Comparison of ENCODE assay signal across 1 cellular context in the genomic region with DNA sequence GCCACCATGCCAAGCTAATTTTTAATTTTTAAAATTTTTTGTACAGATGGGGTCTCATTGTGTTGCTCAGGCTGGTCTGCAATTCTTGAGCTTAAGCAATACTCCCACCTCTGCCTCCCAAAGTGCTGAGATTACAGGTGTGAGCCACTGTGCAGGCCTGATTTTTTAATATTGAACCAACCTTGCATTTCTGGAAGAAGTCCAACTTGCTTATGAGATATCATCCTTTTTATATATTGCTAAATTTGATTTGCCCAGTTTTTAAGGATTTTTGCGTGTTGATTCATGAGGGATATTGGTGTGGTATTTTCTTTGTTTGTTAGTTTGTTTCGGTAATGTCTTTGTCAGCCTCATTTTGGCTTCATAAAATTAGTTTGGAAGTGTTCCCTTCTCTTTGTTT.
TF ChIP-seq lines count a peak whose summit lies in the region.

No MANE protein-coding gene starts in this region.

TF ChIP-seq in GM12878, 131 proteins besides CTCF, POLR2A, EP300 and RAD21 (continued from another document):
- TF ChIP-seq, protein P1, sequence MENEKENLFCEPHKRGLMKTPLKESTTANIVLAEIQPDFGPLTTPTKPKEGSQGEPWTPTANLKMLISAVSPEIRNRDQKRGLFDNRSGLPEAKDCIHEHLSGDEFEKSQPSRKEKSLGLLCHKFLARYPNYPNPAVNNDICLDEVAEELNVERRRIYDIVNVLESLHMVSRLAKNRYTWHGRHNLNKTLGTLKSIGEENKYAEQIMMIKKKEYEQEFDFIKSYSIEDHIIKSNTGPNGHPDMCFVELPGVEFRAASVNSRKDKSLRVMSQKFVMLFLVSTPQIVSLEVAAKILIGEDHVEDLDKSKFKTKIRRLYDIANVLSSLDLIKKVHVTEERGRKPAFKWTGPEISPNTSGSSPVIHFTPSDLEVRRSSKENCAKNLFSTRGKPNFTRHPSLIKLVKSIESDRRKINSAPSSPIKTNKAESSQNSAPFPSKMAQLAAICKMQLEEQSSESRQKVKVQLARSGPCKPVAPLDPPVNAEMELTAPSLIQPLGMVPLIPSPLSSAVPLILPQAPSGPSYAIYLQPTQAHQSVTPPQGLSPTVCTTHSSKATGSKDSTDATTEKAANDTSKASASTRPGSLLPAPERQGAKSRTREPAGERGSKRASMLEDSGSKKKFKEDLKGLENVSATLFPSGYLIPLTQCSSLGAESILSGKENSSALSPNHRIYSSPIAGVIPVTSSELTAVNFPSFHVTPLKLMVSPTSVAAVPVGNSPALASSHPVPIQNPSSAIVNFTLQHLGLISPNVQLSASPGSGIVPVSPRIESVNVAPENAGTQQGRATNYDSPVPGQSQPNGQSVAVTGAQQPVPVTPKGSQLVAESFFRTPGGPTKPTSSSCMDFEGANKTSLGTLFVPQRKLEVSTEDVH (IDR thresholded peaks at IDR 0.05; ENCODE audit: low read depth, partially characterized antibody), result no peak
- TF ChIP-seq NBN (IDR thresholded peaks at IDR 0.05), result no peak
- no peak for TF ChIP-seq EGR1 (IDR thresholded peaks at IDR 0.05; ENCODE audit: borderline replicate concordance in 1 of 2, low read depth in 2 of 2, low read length in 2 of 2)
- no peak for TF ChIP-seq ZZZ3 (IDR thresholded peaks at IDR 0.05; ENCODE audit: control insufficient read depth, insufficient read length, low read depth)
- TF ChIP-seq, protein P2, sequence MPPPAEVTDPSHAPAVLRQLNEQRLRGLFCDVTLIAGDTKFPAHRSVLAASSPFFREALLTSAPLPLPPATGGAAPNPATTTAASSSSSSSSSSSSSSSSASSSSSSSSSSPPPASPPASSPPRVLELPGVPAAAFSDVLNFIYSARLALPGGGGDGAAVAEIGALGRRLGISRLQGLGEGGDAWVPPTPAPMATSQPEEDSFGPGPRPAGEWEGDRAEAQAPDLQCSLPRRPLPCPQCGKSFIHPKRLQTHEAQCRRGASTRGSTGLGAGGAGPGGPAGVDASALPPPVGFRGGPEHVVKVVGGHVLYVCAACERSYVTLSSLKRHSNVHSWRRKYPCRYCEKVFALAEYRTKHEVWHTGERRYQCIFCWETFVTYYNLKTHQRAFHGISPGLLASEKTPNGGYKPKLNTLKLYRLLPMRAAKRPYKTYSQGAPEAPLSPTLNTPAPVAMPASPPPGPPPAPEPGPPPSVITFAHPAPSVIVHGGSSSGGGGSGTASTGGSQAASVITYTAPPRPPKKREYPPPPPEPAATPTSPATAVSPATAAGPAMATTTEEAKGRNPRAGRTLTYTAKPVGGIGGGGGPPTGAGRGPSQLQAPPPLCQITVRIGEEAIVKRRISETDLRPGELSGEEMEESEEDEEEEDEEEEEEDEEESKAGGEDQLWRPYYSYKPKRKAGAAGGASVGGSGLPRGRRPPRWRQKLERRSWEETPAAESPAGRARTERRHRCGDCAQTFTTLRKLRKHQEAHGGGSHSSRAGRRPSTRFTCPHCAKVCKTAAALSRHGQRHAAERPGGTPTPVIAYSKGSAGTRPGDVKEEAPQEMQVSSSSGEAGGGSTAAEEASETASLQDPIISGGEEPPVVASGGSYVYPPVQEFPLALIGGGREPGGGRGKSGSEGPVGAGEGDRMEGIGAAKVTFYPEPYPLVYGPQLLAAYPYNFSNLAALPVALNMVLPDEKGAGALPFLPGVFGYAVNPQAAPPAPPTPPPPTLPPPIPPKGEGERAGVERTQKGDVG (CRISPR knock-in tag; IDR thresholded peaks at IDR 0.05), result no peak
- TF ChIP-seq WRNIP1 (IDR thresholded peaks at IDR 0.05; ENCODE audit: borderline replicate concordance, low read depth, low read length), result no peak
- TF ChIP-seq TBL1XR1 (IDR thresholded peaks at IDR 0.05; ENCODE audit: low read depth, low read length), result no peak
- no peak for TF ChIP-seq HDGF (IDR thresholded peaks at IDR 0.05)
